16 cellular contexts compared by ENCODE assay signal in the genomic region with DNA sequence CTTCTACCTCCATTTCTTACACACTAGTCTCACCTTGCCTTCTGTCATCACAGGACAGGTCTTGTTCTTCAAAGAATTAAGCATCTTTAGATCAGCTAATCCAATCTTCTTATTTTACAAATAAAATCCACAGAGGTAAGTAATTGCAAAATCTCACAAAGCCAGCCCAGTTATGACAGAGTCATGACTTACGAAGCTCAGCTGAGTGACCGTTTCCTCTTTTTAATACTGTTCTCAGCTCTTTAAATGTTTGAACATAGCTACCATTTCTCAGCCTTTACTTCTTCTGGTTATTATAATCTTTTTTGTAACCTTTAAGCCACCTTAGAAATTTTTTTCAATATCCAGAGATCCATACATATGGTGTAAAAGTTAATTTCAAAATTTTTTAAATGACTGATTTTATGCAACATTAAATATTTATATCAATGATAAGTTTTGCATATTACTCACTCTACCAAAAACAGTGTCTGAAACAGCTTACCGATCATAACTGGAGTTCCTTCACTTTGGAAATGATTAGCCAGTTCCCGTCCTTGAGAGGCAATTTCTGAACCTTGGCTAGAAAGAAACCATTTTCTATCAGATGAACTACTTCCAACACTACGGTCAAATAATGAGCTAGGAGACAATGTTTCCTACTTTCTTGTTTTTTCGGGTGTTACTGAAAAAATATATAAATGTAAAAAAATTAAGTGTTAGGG. TPM values are rescaled to one million over a fixed set of nuclear protein-coding genes. Genes with fewer than 3 reads are reported as not detected.
DNase-seq lines count a peak whose midpoint lies in the region; ATAC-seq, FAIRE-seq and TF ChIP-seq lines count a peak whose summit lies in the region.
"Had no signal": no experiment of that assay in that cellular context is flagged by ENCODE, and none has a peak within 500 bp of the region (broad histone marks: within the 10 kb centered on the region; RNA-seq: fewer than 3 reads in every experiment).

No MANE protein-coding gene starts in this region.

- no peak for TF ChIP-seq CTCF in type B pancreatic cell (conservative IDR thresholded peaks at IDR 0.05)

- H3K4me3 Mint-ChIP-seq in activated T-helper 17 cell treated with anti-CD3 and anti-CD28 coated beads, Interleukin-2, amount 50 U/mL, for 72 hours, result no peak overlapping the region
- no peak overlapping the region for H3K4me3 Mint-ChIP-seq in type B pancreatic cell
- H3K4me3 Mint-ChIP-seq: activated naive CD4-positive, alpha-beta T cell treated with anti-CD3 and anti-CD28 coated beads, Interleukin-2, amount 50 U/mL, for 24 hours; IgD-negative memory B cell; WTC11 had no signal

- no peaks in the 10 kb centered on the region for H3K9me3 ChIP-seq in GM23248 (ENCODE audit: low read depth)
- H3K9me3 ChIP-seq: HAP-1, right atrium auricular region had no signal

- no peak overlapping the region for H3K27ac ChIP-seq in GM23248
- H3K27ac ChIP-seq: right atrium auricular region had no signal

- H3K27ac Mint-ChIP-seq in activated T-helper 17 cell treated with anti-CD3 and anti-CD28 coated beads, Interleukin-2, amount 50 U/mL, for 72 hours, result peak overlapping the region; percentile 52
- no peak overlapping the region for H3K27ac Mint-ChIP-seq in type B pancreatic cell
- H3K27ac Mint-ChIP-seq: WTC11 had no signal

- H3K27me3 ChIP-seq in GM23248 (replicated peaks; ENCODE audit: insufficient read depth), result no peaks in the 10 kb centered on the region
- H3K27me3 ChIP-seq: right atrium auricular region had no signal

- H3K36me3 Mint-ChIP-seq in activated T-helper 17 cell treated with anti-CD3 and anti-CD28 coated beads, Interleukin-2, amount 50 U/mL, for 72 hours (ENCODE audit: low read depth), result peaks cover 89% of the 10 kb centered on the region
- H3K36me3 Mint-ChIP-seq in type B pancreatic cell, result peaks cover 23% of the 10 kb centered on the region

- WGBS in GM23248 (ENCODE audit: low coverage in 1 of 2, low lambda C conversion rate in 2 of 2, missing lambda C conversion rate in 2 of 2), 2 experiments, result 92 to 95% methylated on average over 6 of the region's 6 CpGs

- H2AFZ ChIP-seq in GM23248, result no peak overlapping the region

- no peak overlapping the region for H3K4me2 ChIP-seq in GM23248 (ENCODE audit: unreplicated experiment)

- peak; percentile 49 for ATAC-seq in GM21367 (IDR thresholded peaks at IDR 0.05; ENCODE audit: unreplicated experiment)
- ATAC-seq in HG03159 (IDR thresholded peaks at IDR 0.05; ENCODE audit: unreplicated experiment), result peak; percentile 78
- ATAC-seq in activated T-helper 17 cell treated with anti-CD3 and anti-CD28 coated beads, Interleukin-2, amount 50 U/mL, for 72 hours (replicated peaks), result peak; percentile 62
- ATAC-seq: Right ventricle myocardium inferior, WTC11 had no signal

- H3K27me3 Mint-ChIP-seq in activated T-helper 17 cell treated with anti-CD3 and anti-CD28 coated beads, Interleukin-2, amount 50 U/mL, for 72 hours, result no peaks in the 10 kb centered on the region
- no peaks in the 10 kb centered on the region for H3K27me3 Mint-ChIP-seq in type B pancreatic cell
- H3K27me3 Mint-ChIP-seq: activated naive CD4-positive, alpha-beta T cell treated with anti-CD3 and anti-CD28 coated beads, Interleukin-2, amount 50 U/mL, for 24 hours; IgD-negative memory B cell had no signal

- in situ Hi-C loops in GM23248 (cut with MboI), result no loop called here

- H3K9me3 Mint-ChIP-seq in activated T-helper 17 cell treated with anti-CD3 and anti-CD28 coated beads, Interleukin-2, amount 50 U/mL, for 72 hours, result no peaks in the 10 kb centered on the region
- H3K9me3 Mint-ChIP-seq in type B pancreatic cell, result peaks cover 4% of the 10 kb centered on the region
- H3K9me3 Mint-ChIP-seq: activated naive CD4-positive, alpha-beta T cell treated with anti-CD3 and anti-CD28 coated beads, Interleukin-2, amount 50 U/mL, for 24 hours; IgD-negative memory B cell had no signal

- H3K79me2 ChIP-seq in GM23248 (ENCODE audit: insufficient read depth), result no peaks in the 10 kb centered on the region

- no peaks in the 10 kb centered on the region for H4K20me1 ChIP-seq in GM23248 (ENCODE audit: insufficient read depth)

- H3K4me3 ChIP-seq in GM23248, result no peak overlapping the region
- H3K4me3 ChIP-seq: HAP-1, right atrium auricular region had no signal

- no peaks in the 10 kb centered on the region for H3K4me1 ChIP-seq in GM23248 (ENCODE audit: insufficient read depth)
- H3K4me1 ChIP-seq: HAP-1, right atrium auricular region had no signal

- H3K36me3 ChIP-seq in GM23248 (ENCODE audit: low read depth), result peaks cover 37% of the 10 kb centered on the region

- FAIRE-seq in GM18507 (lab: Jason Lieb, UNC), result peak; percentile 75
- FAIRE-seq in urothelium cell line (lab: Jason Lieb, UNC), result no peak

- DNase-seq in GM18507 (ENCODE audit: extremely low spot score, insufficient read length, low read depth), result no peak
- DNase-seq in urothelium cell line (ENCODE audit: low spot score), result no peak
- no peak for DNase-seq in GM23248
- no peak for DNase-seq in DMS53 (lab: John Stamatoyannopoulos, UW)
- no peak for DNase-seq in type B pancreatic cell (ENCODE audit: extremely low spot score, unreplicated experiment)
- DNase-seq: hypothalamus, midbrain had no signal

- H3K9me2 ChIP-seq in GM23248 (ENCODE audit: insufficient read depth), result no peaks in the 10 kb centered on the region

- H3F3A ChIP-seq in GM23248 (ENCODE audit: insufficient read depth), result no peaks in the 10 kb centered on the region

- H3K4me1 Mint-ChIP-seq in activated T-helper 17 cell treated with anti-CD3 and anti-CD28 coated beads, Interleukin-2, amount 50 U/mL, for 72 hours, result peaks cover 19% of the 10 kb centered on the region
- H3K4me1 Mint-ChIP-seq in type B pancreatic cell (ENCODE audit: unreplicated experiment), result no peaks in the 10 kb centered on the region
- H3K4me1 Mint-ChIP-seq: activated naive CD4-positive, alpha-beta T cell treated with anti-CD3 and anti-CD28 coated beads, Interleukin-2, amount 50 U/mL, for 24 hours; WTC11 had no signal

- no peak overlapping the region for H3K9ac ChIP-seq in GM23248

RNA-seq across cellular contexts. Expression of a gene that starts 8.8 kb away (rescaled TPM):
- 100 to 1,000 TPM in 1 of 2 donors, 10 to 100 TPM in 1; 51.5 to 171 TPM for total RNA-seq in activated T-helper 17 cell treated with anti-CD3 and anti-CD28 coated beads, Interleukin-2, amount 50 U/mL, for 72 hours
- total RNA-seq in GM23248 (2014; rRNA removed; shearing (Covaris generic)), result 4.4 and 11.1 TPM in 2 replicates
- 17.6 and 19.0 TPM in 2 replicates for polyA plus RNA-seq in GM23248 (2016; fragmentation: Nextera tagmentation; extraction: Ambion mirVana)
- 3.6 and 5.8 TPM in 2 replicates for total RNA-seq in type B pancreatic cell (ENCODE audit: low replicate concordance)

RNA-seq across cellular contexts. Expression of a gene that starts 9.7 kb away (rescaled TPM):
- total RNA-seq in activated T-helper 17 cell treated with anti-CD3 and anti-CD28 coated beads, Interleukin-2, amount 50 U/mL, for 72 hours, result 1 to 10 TPM; 1.2 to 5.7 TPM
- total RNA-seq in GM23248 (2014; rRNA removed; shearing (Covaris generic)), result 0.13 TPM in 1 of 2 replicates, not detected in the other
- polyA plus RNA-seq in GM23248 (2016; fragmentation: Nextera tagmentation; extraction: Ambion mirVana), result 0.67 and 0.76 TPM in 2 replicates
- 0.74 and 1.0 TPM in 2 replicates for total RNA-seq in type B pancreatic cell (ENCODE audit: low replicate concordance)

RNA-seq across cellular contexts. Expression of a gene that starts 20.3 kb away (rescaled TPM):
- 10 to 100 TPM; 23.5 to 32.9 TPM for total RNA-seq in activated T-helper 17 cell treated with anti-CD3 and anti-CD28 coated beads, Interleukin-2, amount 50 U/mL, for 72 hours
- total RNA-seq in GM23248 (2014; rRNA removed; shearing (Covaris generic)), result 25.6 and 27.9 TPM in 2 replicates
- polyA plus RNA-seq in GM23248 (2016; fragmentation: Nextera tagmentation; extraction: Ambion mirVana), result 26.8 and 33.0 TPM in 2 replicates
- 21.1 and 22.1 TPM in 2 replicates for total RNA-seq in type B pancreatic cell (ENCODE audit: low replicate concordance)
